Comparison of ENCODE assay signal across 14 cellular contexts in the genomic region with DNA sequence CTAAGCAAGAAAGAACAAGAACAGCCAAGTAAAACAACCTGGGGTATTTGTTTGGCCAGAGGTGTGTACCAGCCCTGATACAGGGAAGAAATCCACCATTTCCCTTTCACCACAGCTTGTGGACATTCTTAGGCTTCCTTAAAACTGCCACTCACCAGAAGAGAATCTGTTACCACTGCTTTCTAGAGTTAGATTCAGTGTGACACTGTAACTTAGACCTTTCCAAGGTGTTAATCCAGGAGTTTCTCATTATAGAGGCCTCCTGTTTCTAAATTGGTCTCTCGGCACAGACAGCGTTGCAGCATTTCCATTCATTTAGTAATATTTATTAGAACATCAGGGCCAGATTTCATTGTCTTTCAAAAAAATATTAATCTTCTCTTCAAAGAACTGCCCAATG. TPM values are rescaled to one million over a fixed set of nuclear protein-coding genes. Genes with fewer than 3 reads are reported as not detected.
"Had no signal": no experiment of that assay in that cellular context is flagged by ENCODE, and none has a peak within 500 bp of the region (broad histone marks: within the 10 kb centered on the region; RNA-seq: fewer than 3 reads in every experiment).

No MANE protein-coding gene starts in this region.

- ATAC-seq: activated CD4-positive, CD25-positive, alpha-beta regulatory T cell treated with anti-CD3 and anti-CD28 coated beads, Interleukin-2, amount 50 U/mL, for 24 hours; heart right ventricle; left lobe of liver; SK-N-SH treated with all-trans-retinoic acid at 6 μM for 48 hours; stimulated activated naive CD8-positive, alpha-beta T cell treated with anti-CD3 and anti-CD28 coated beads, Interleukin-15, Interleukin-2, amounts not matched to agents 100 U/mL and 50 U/mL, for 24 hours had no signal

- H3K9me3 ChIP-seq: heart right ventricle had no signal

- DNase-seq: aorta; foreskin melanocyte; heart right ventricle; islet precursor cell; mammary epithelial cell; posterior cingulate gyrus; SHP77; stimulated activated CD4-positive, alpha-beta T cell treated with anti-CD3 and anti-CD28 coated beads, Interleukin-1b, Interleukin-23, amount 100 ng/mL, for 48 hours; stimulated activated naive CD8-positive, alpha-beta T cell treated with anti-CD3 and anti-CD28 coated beads, Interleukin-15, Interleukin-2, amounts not matched to agents 100 U/mL and 50 U/mL, for 24 hours had no signal

- H3K27me3 ChIP-seq: heart right ventricle had no signal

- H3K4me3 ChIP-seq: heart right ventricle had no signal

- FAIRE-seq: bronchial epithelial cell had no signal

RNA-seq across cellular contexts. Expression of a gene that starts 55.0 kb away (rescaled TPM):
- total RNA-seq: left lobe of liver, temporal lobe had no signal
